2 cellular contexts compared by ENCODE assay signal in the genomic region with DNA sequence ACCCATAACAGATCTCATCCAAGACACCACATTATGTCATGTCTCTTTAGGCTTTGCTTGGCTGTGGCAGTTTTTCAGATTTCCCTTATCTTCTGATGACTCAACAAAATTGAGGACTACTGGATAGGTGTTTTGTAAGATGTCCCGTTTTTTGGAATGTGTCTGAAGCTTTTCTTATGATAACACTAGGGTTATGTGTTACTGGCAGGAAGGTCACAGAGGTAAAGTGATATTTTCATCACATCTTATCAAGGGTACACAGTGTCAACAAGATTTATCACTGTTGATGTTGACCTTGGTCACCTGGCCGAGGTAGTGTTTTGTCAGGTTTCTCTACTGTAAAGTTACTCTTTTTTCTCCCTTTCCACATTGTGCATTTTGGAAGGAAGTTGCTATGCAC.
TF ChIP-seq lines count a peak whose summit lies in the region.

No MANE protein-coding gene starts in this region.

TF ChIP-seq in K562, 482 proteins besides CTCF, POLR2A, EP300 and RAD21 (continued from another document and continues in another):
- TF ChIP-seq CBFA2T3 (IDR thresholded peaks at IDR 0.05) (peak; percentile 49), ZNF316 (IDR thresholded peaks at IDR 0.05) (peak; percentile 97), JUND (IDR thresholded peaks at IDR 0.05; ENCODE audit: borderline replicate concordance, low read depth, low read length) (peak; percentile 46; the same call in 1 of the 2 replicates), JUND (tag; IDR thresholded peaks at IDR 0.05; ENCODE audit: borderline replicate concordance, low read depth, low read length) (peak; percentile 47; the same call in 2 of the 3 replicates), PCBP2 (IDR thresholded peaks at IDR 0.05; ENCODE audit: low read depth, low read length, poor library complexity, severe bottlenecking) (no peak), MAFF (IDR thresholded peaks at IDR 0.05; ENCODE audit: low read length) (peak; percentile 93), BACH1 (tag; IDR thresholded peaks at IDR 0.05) (0 out of 2 replicates have a peak, but pooled peaks have one; percentile 52), MAFG (tag; conservative IDR thresholded peaks at IDR 0.05) (peak; percentile 98), RCOR1 (IDR thresholded peaks at IDR 0.05; ENCODE audit: borderline replicate concordance in 1 of 2, low read depth in 2 of 2, low read length in 2 of 2) (peak in 1 of 2 experiments; percentile 28; a peak in 1 of 4 replicates), RUNX1 (IDR thresholded peaks at IDR 0.05; ENCODE audit: low read depth) (no peak), MAFK (IDR thresholded peaks at IDR 0.05; ENCODE audit: low read length) (peak; percentile 88), NCOR1 (IDR thresholded peaks at IDR 0.05) (peak; percentile 24; the same call in 1 of the 2 replicates), NR2C1 (IDR thresholded peaks at IDR 0.05) (no peak), NR2C1 (tag; IDR thresholded peaks at IDR 0.05) (peak; percentile 26; the same call in 1 of the 2 replicates), IRF2 (CRISPR knock-in tag; IDR thresholded peaks at IDR 0.05) (no peak), SMARCA4 (IDR thresholded peaks at IDR 0.05) (peak; percentile 52; the same call in 1 of the 2 replicates), NFE2 (IDR thresholded peaks at IDR 0.05; ENCODE audit: low read depth) (peak; percentile 81), NONO (IDR thresholded peaks at IDR 0.05; ENCODE audit: low read depth in 2 of 2, low read length in 1 of 2) (no peak), MEIS2 (IDR thresholded peaks at IDR 0.05; ENCODE audit: partially characterized antibody) (peak; percentile 57), EP400 (IDR thresholded peaks at IDR 0.05) (no peak), NCOA6 (IDR thresholded peaks at IDR 0.05) (no peak), ARID1B (IDR thresholded peaks at IDR 0.05) (peak; percentile 52; the same call in 1 of the 2 replicates), SPI1 (IDR thresholded peaks at IDR 0.05; ENCODE audit: borderline replicate concordance, low read depth, low read length) (no peak), RBM39 (optimal IDR thresholded peaks at IDR 0.05; ENCODE audit: low read depth, low read length) (no peak), ZEB2 (IDR thresholded peaks at IDR 0.05) (peak; percentile 42; the same call in 1 of the 2 replicates), FOXJ3 (CRISPR knock-in tag; IDR thresholded peaks at IDR 0.05) (no peak), ZNF174 (CRISPR knock-in tag; IDR thresholded peaks at IDR 0.05) (no peak), STAG1 (CRISPR knock-in tag; IDR thresholded peaks at IDR 0.05; ENCODE audit: borderline replicate concordance) (no peak), C11orf30 (IDR thresholded peaks at IDR 0.05; ENCODE audit: low read depth) (peak; percentile 95), KDM1A (IDR thresholded peaks at IDR 0.05) (peak; percentile 31 to 33; a peak in 1 of 4 replicates), TRIM24 (IDR thresholded peaks at IDR 0.05) (no peak), NFE2L1 (tag; IDR thresholded peaks at IDR 0.05; ENCODE audit: borderline replicate concordance, low read depth) (peak; percentile 62)
- TF ChIP-seq, protein P1, sequence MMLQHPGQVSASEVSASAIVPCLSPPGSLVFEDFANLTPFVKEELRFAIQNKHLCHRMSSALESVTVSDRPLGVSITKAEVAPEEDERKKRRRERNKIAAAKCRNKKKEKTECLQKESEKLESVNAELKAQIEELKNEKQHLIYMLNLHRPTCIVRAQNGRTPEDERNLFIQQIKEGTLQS (IDR thresholded peaks at IDR 0.05), result peak; percentile 40; the same call in 1 of the 2 replicates
- TF ChIP-seq, protein P1 (CRISPR knock-in tag; conservative IDR thresholded peaks at IDR 0.05), result no peak
- TF ChIP-seq, protein P2, sequence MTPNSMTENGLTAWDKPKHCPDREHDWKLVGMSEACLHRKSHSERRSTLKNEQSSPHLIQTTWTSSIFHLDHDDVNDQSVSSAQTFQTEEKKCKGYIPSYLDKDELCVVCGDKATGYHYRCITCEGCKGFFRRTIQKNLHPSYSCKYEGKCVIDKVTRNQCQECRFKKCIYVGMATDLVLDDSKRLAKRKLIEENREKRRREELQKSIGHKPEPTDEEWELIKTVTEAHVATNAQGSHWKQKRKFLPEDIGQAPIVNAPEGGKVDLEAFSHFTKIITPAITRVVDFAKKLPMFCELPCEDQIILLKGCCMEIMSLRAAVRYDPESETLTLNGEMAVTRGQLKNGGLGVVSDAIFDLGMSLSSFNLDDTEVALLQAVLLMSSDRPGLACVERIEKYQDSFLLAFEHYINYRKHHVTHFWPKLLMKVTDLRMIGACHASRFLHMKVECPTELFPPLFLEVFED (CRISPR knock-in tag; conservative IDR thresholded peaks at IDR 0.05), result no peak
- TF ChIP-seq, protein P3, sequence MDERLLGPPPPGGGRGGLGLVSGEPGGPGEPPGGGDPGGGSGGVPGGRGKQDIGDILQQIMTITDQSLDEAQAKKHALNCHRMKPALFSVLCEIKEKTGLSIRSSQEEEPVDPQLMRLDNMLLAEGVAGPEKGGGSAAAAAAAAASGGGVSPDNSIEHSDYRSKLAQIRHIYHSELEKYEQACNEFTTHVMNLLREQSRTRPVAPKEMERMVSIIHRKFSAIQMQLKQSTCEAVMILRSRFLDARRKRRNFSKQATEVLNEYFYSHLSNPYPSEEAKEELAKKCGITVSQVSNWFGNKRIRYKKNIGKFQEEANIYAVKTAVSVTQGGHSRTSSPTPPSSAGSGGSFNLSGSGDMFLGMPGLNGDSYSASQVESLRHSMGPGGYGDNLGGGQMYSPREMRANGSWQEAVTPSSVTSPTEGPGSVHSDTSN (CRISPR knock-in tag; IDR thresholded peaks at IDR 0.05; ENCODE audit: low read depth), result no peak
- TF ChIP-seq, protein P3 (tag; conservative IDR thresholded peaks at IDR 0.05; ENCODE audit: low read depth), result peak; percentile 71
- TF ChIP-seq, protein P4, sequence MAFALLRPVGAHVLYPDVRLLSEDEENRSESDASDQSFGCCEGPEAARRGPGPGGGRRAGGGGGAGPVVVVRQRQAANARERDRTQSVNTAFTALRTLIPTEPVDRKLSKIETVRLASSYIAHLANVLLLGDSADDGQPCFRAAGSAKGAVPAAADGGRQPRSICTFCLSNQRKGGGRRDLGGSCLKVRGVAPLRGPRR (CRISPR knock-in tag; IDR thresholded peaks at IDR 0.05), result no peak

TF ChIP-seq in HepG2, 621 proteins besides CTCF, POLR2A, EP300 and RAD21 (continues in another document):
- TF ChIP-seq, protein P5, sequence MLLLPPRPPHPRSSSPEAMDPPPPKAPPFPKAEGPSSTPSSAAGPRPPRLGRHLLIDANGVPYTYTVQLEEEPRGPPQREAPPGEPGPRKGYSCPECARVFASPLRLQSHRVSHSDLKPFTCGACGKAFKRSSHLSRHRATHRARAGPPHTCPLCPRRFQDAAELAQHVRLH (CRISPR knock-in tag; IDR thresholded peaks at IDR 0.05; ENCODE audit: borderline replicate concordance, low read depth), result no peak
- TF ChIP-seq, protein P6, sequence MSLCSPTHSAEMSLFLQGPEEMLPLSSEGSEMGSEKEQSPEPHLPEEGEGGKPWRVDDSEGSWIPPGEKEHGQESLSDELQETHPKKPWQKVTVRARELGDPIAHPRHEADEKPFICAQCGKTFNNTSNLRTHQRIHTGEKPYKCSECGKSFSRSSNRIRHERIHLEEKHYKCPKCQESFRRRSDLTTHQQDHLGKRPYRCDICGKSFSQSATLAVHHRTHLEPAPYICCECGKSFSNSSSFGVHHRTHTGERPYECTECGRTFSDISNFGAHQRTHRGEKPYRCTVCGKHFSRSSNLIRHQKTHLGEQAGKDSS (CRISPR knock-in tag; IDR thresholded peaks at IDR 0.05; ENCODE audit: borderline replicate concordance, low read depth), result no peak
- TF ChIP-seq SMARCE1 (IDR thresholded peaks at IDR 0.05; ENCODE audit: borderline replicate concordance) (no peak), SOX5 (CRISPR knock-in tag; IDR thresholded peaks at IDR 0.05; ENCODE audit: borderline replicate concordance) (peak; percentile 29; the same call in 1 of the 2 replicates), MAFK (conservative IDR thresholded peaks at IDR 0.05 in 1 of 2, IDR thresholded peaks at IDR 0.05 in 1 of 2; ENCODE audit: low read length in 2 of 2) (peak; percentile 81 to 91), FOXA3 (CRISPR knock-in tag; IDR thresholded peaks at IDR 0.05) (0 out of 2 replicates have a peak, but pooled peaks have one; percentile 21), BCL6 (CRISPR knock-in tag; IDR thresholded peaks at IDR 0.05) (peak; percentile 34; the same call in 1 of the 2 replicates), DNMT1 (CRISPR knock-in tag; IDR thresholded peaks at IDR 0.05) (no peak), TARDBP (CRISPR knock-in tag; IDR thresholded peaks at IDR 0.05) (no peak), ISL2 (CRISPR knock-in tag; IDR thresholded peaks at IDR 0.05) (0 out of 2 replicates have a peak, but pooled peaks have one; percentile 30), SIN3A (IDR thresholded peaks at IDR 0.05; ENCODE audit: borderline replicate concordance, low read depth, low read length) (no peak), RARA (CRISPR knock-in tag; IDR thresholded peaks at IDR 0.05) (peak; percentile 62), TBP (CRISPR knock-in tag; IDR thresholded peaks at IDR 0.05) (no peak), TGIF2 (CRISPR knock-in tag; IDR thresholded peaks at IDR 0.05) (no peak), ZKSCAN8 (CRISPR knock-in tag; IDR thresholded peaks at IDR 0.05; ENCODE audit: borderline replicate concordance) (no peak), HNF4G (IDR thresholded peaks at IDR 0.05; ENCODE audit: borderline replicate concordance, low read depth, low read length) (no peak), HNF4G (CRISPR knock-in tag; IDR thresholded peaks at IDR 0.05; ENCODE audit: borderline replicate concordance, low read depth) (no peak), GATA4 (IDR thresholded peaks at IDR 0.05; ENCODE audit: borderline replicate concordance, low read depth) (peak; percentile 76), SP1 (IDR thresholded peaks at IDR 0.05) (no peak), SP1 (CRISPR knock-in tag; IDR thresholded peaks at IDR 0.05) (no peak), SOX6 (IDR thresholded peaks at IDR 0.05) (no peak), SOX6 (CRISPR knock-in tag; IDR thresholded peaks at IDR 0.05) (peak; percentile 36; the same call in 1 of the 2 replicates), NCOA2 (CRISPR knock-in tag; IDR thresholded peaks at IDR 0.05) (peak; percentile 33; the same call in 1 of the 2 replicates), FOXP1 (IDR thresholded peaks at IDR 0.05) (no peak), FOXP1 (CRISPR knock-in tag; IDR thresholded peaks at IDR 0.05) (peak; percentile 40; the same call in 1 of the 2 replicates), TBX2 (CRISPR knock-in tag; IDR thresholded peaks at IDR 0.05; ENCODE audit: borderline replicate concordance) (peak; percentile 48; the same call in 1 of the 2 replicates), MTF1 (CRISPR knock-in tag; IDR thresholded peaks at IDR 0.05) (no peak), NR2F6 (IDR thresholded peaks at IDR 0.05) (peak; percentile 70), NR2F6 (CRISPR knock-in tag; IDR thresholded peaks at IDR 0.05) (peak; percentile 79), SOX13 (IDR thresholded peaks at IDR 0.05) (no peak), SOX13 (CRISPR knock-in tag; conservative IDR thresholded peaks at IDR 0.05 in 1 of 2, IDR thresholded peaks at IDR 0.05 in 1 of 2) (peak in 1 of 2 experiments; percentile 56; a peak in 2 of 4 replicates), TSC22D2 (CRISPR knock-in tag; IDR thresholded peaks at IDR 0.05; ENCODE audit: borderline replicate concordance) (no peak), GATAD2A (CRISPR knock-in tag; IDR thresholded peaks at IDR 0.05) (0 out of 2 replicates have a peak, but pooled peaks have one; percentile 24), NR2F2 (IDR thresholded peaks at IDR 0.05; ENCODE audit: borderline replicate concordance, low read depth) (peak; percentile 67; the same call in 1 of the 2 replicates), CREM (IDR thresholded peaks at IDR 0.05) (peak; percentile 25; the same call in 1 of the 2 replicates), CREM (CRISPR knock-in tag; IDR thresholded peaks at IDR 0.05) (no peak), NFE2L2 (IDR thresholded peaks at IDR 0.05; ENCODE audit: low read length) (peak; percentile 53; the same call in 1 of the 2 replicates), HDAC2 (CRISPR knock-in tag; IDR thresholded peaks at IDR 0.05) (peak; percentile 26; the same call in 1 of the 2 replicates), FOXA1 (IDR thresholded peaks at IDR 0.05) (no peak), FOXA1 (CRISPR knock-in tag; IDR thresholded peaks at IDR 0.05) (peak; percentile 76), ZNF207 (IDR thresholded peaks at IDR 0.05; ENCODE audit: borderline replicate concordance) (no peak)
- TF ChIP-seq, protein P7, sequence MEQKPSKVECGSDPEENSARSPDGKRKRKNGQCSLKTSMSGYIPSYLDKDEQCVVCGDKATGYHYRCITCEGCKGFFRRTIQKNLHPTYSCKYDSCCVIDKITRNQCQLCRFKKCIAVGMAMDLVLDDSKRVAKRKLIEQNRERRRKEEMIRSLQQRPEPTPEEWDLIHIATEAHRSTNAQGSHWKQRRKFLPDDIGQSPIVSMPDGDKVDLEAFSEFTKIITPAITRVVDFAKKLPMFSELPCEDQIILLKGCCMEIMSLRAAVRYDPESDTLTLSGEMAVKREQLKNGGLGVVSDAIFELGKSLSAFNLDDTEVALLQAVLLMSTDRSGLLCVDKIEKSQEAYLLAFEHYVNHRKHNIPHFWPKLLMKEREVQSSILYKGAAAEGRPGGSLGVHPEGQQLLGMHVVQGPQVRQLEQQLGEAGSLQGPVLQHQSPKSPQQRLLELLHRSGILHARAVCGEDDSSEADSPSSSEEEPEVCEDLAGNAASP (CRISPR knock-in tag; IDR thresholded peaks at IDR 0.05; ENCODE audit: borderline replicate concordance), result peak; percentile 53; the same call in 1 of the 2 replicates
- TF ChIP-seq, protein P8, sequence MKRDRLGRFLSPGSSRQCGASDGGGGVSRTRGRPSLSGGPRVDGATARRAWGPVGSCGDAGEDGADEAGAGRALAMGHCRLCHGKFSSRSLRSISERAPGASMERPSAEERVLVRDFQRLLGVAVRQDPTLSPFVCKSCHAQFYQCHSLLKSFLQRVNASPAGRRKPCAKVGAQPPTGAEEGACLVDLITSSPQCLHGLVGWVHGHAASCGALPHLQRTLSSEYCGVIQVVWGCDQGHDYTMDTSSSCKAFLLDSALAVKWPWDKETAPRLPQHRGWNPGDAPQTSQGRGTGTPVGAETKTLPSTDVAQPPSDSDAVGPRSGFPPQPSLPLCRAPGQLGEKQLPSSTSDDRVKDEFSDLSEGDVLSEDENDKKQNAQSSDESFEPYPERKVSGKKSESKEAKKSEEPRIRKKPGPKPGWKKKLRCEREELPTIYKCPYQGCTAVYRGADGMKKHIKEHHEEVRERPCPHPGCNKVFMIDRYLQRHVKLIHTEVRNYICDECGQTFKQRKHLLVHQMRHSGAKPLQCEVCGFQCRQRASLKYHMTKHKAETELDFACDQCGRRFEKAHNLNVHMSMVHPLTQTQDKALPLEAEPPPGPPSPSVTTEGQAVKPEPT (CRISPR knock-in tag; IDR thresholded peaks at IDR 0.05; ENCODE audit: low read depth), result no peak
- TF ChIP-seq, protein P9, sequence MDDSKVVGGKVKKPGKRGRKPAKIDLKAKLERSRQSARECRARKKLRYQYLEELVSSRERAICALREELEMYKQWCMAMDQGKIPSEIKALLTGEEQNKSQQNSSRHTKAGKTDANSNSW (CRISPR knock-in tag; IDR thresholded peaks at IDR 0.05; ENCODE audit: borderline replicate concordance), result no peak
